ENCODE assay signal across 22 cellular contexts in the genomic region with DNA sequence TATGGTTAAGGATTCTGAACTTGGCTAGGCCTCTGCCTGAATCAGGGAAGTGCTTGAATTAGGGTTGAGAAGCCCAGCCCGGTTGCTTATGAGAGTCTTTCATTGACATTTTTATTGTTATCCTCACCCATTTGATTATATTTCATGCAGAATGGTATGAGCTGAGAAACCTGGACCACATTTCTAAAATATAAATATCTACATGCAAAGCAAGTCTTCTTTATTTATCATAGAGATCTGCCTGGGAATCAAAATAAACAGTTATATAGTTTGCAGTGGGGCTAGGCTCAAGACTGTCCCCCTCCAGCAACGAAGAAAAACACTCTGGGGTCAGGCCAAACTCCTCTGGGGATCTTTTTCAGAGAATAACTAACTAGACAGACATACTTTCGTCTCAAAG.
DNase-seq lines count a peak whose midpoint lies in the region; ATAC-seq and TF ChIP-seq lines count a peak whose summit lies in the region.
"Had no signal": no experiment of that assay in that cellular context is flagged by ENCODE, and none has a peak within 500 bp of the region (broad histone marks: within the 10 kb centered on the region; RNA-seq: fewer than 3 reads in every experiment).

No MANE protein-coding gene starts in this region.

- no peak for ATAC-seq in heart left ventricle
- no peak for ATAC-seq in activated naive CD8-positive, alpha-beta T cell treated with anti-CD3 and anti-CD28 coated beads, Interleukin-2, amount 50 U/mL, for 24 hours
- ATAC-seq: CD8-positive, alpha-beta T cell; GM12878 had no signal

- H3K36me3 Mint-ChIP-seq in HFFc6 (ENCODE audit: low read depth): no peaks in the 10 kb centered on the region; the same call in 1 of the 2 replicates
- no peaks in the 10 kb centered on the region for H3K36me3 Mint-ChIP-seq in activated naive CD8-positive, alpha-beta T cell treated with anti-CD3 and anti-CD28 coated beads, Interleukin-2, amount 50 U/mL, for 24 hours (ENCODE audit: low read depth)
- H3K36me3 Mint-ChIP-seq: CD4-positive, CD25-positive, alpha-beta regulatory T cell; CD8-positive, alpha-beta T cell had no signal

- DNase-seq in left ventricle myocardium inferior (no peak), heart left ventricle (no peak), astrocyte of the spinal cord (ENCODE audit: low read depth, low spot score) (peak; percentile 47), fibroblast of villous mesenchyme (ENCODE audit: low read depth) (peak; percentile 38), HFFc6 (no peak), NCI-H146 (lab: John Stamatoyannopoulos, UW) (no peak)
- DNase-seq in activated naive CD8-positive, alpha-beta T cell treated with anti-CD3 and anti-CD28 coated beads, Interleukin-2, amount 50 U/mL, for 24 hours: no peak
- DNase-seq: Caco-2; CD4-positive, CD25-positive, alpha-beta regulatory T cell; CD8-positive, alpha-beta T cell; DMS153; DND-41; EL; GDM1; GM23248; H7; HCEC 1CT had no signal

- H3K36me3 ChIP-seq in left ventricle myocardium inferior: no peaks in the 10 kb centered on the region
- H3K36me3 ChIP-seq in heart left ventricle: no peaks in the 10 kb centered on the region
- H3K36me3 ChIP-seq: BLaER1 had no signal

- no peak overlapping the region for H3K4me3 ChIP-seq in left ventricle myocardium inferior
- no peak overlapping the region for H3K4me3 ChIP-seq in heart left ventricle
- H3K4me3 ChIP-seq in astrocyte of the spinal cord (ENCODE audit: low read depth, low read length): no peak overlapping the region
- H3K4me3 ChIP-seq in fibroblast of villous mesenchyme (ENCODE audit: low read depth, low read length): no peak overlapping the region
- H3K4me3 ChIP-seq: BLaER1, GM12878, GM23248 had no signal

- intact Hi-C loops in left ventricle myocardium inferior (cut with micrococcal nuclease): no loop called here
- intact Hi-C loops in heart left ventricle (cut with DNase I): loop anchor here in 3 of 10 donors (5.0 to 10.0 kb wide), 3 partner anchors 187 to 910 kb away; no protein-coding TSS in a partner anchor

- H3K27me3 ChIP-seq in left ventricle myocardium inferior (ENCODE audit: low read depth): no peaks in the 10 kb centered on the region
- H3K27me3 ChIP-seq in heart left ventricle: no peaks in the 10 kb centered on the region
- H3K27me3 ChIP-seq: BLaER1 had no signal

- H3K4me1 Mint-ChIP-seq in HFFc6 (ENCODE audit: low read depth): peaks cover 30% of the 10 kb centered on the region; the same call in 1 of the 2 replicates
- H3K4me1 Mint-ChIP-seq in activated naive CD8-positive, alpha-beta T cell treated with anti-CD3 and anti-CD28 coated beads, Interleukin-2, amount 50 U/mL, for 24 hours: no peaks in the 10 kb centered on the region
- H3K4me1 Mint-ChIP-seq: B cell; CD4-positive, CD25-positive, alpha-beta regulatory T cell had no signal

- no peak for TF ChIP-seq POLR2A in heart left ventricle (IDR thresholded peaks at IDR 0.05)

- peak overlapping the region; percentile 59 for H3K27ac ChIP-seq in left ventricle myocardium inferior (replicated peaks)
- peak overlapping the region in 2 of 12 donors; percentile 21 to 40 for H3K27ac ChIP-seq in heart left ventricle
- H3K27ac ChIP-seq: 22Rv1, BLaER1, C4-2B, GM23248 had no signal

- no peak overlapping the region for H3K4me3 Mint-ChIP-seq in HFFc6
- H3K4me3 Mint-ChIP-seq in activated naive CD8-positive, alpha-beta T cell treated with anti-CD3 and anti-CD28 coated beads, Interleukin-2, amount 50 U/mL, for 24 hours: no peak overlapping the region
- H3K4me3 Mint-ChIP-seq: B cell; CD4-positive, CD25-positive, alpha-beta regulatory T cell; CD8-positive, alpha-beta T cell had no signal

- WGBS in heart left ventricle, 4 donors: 61 to 80% (median 68%) methylated on average over 3 of the region's 3 CpGs

- H3K27me3 Mint-ChIP-seq in HFFc6 (ENCODE audit: insufficient read depth): peaks cover 2% of the 10 kb centered on the region
- H3K27me3 Mint-ChIP-seq in activated naive CD8-positive, alpha-beta T cell treated with anti-CD3 and anti-CD28 coated beads, Interleukin-2, amount 50 U/mL, for 24 hours: peaks cover 8% of the 10 kb centered on the region
- H3K27me3 Mint-ChIP-seq: B cell had no signal

- in situ Hi-C loops in astrocyte of the spinal cord (cut with HindIII; ENCODE audit: low sequenced_read_pairs): no loop called here

- TF ChIP-seq CTCF in left ventricle myocardium inferior (IDR thresholded peaks at IDR 0.05; ENCODE audit: borderline replicate concordance): no peak
- TF ChIP-seq CTCF in heart left ventricle (IDR thresholded peaks at IDR 0.05): no peak
- no peak for TF ChIP-seq CTCF in astrocyte of the spinal cord (IDR thresholded peaks at IDR 0.05; ENCODE audit: low read depth, low read length)
- TF ChIP-seq CTCF in fibroblast of villous mesenchyme (IDR thresholded peaks at IDR 0.05; ENCODE audit: insufficient read depth, low read depth, low read length): no peak
- no peak for TF ChIP-seq CTCF in HFFc6 (IDR thresholded peaks at IDR 0.05)

- H3K9me3 ChIP-seq in left ventricle myocardium inferior (replicated peaks) (no peaks in the 10 kb centered on the region), heart left ventricle (no peaks in the 10 kb centered on the region)
- H3K9me3 ChIP-seq: BLaER1, Caco-2 had no signal

- no peaks in the 10 kb centered on the region for H3K4me1 ChIP-seq in left ventricle myocardium inferior
- H3K4me1 ChIP-seq in heart left ventricle: no peaks in the 10 kb centered on the region
- H3K4me1 ChIP-seq: Caco-2 had no signal

- H3K9me3 Mint-ChIP-seq in HFFc6: no peaks in the 10 kb centered on the region
- no peaks in the 10 kb centered on the region for H3K9me3 Mint-ChIP-seq in activated naive CD8-positive, alpha-beta T cell treated with anti-CD3 and anti-CD28 coated beads, Interleukin-2, amount 50 U/mL, for 24 hours
- H3K9me3 Mint-ChIP-seq: CD8-positive, alpha-beta T cell had no signal

- no peak overlapping the region for H3K27ac Mint-ChIP-seq in HFFc6
- no peak overlapping the region for H3K27ac Mint-ChIP-seq in activated naive CD8-positive, alpha-beta T cell treated with anti-CD3 and anti-CD28 coated beads, Interleukin-2, amount 50 U/mL, for 24 hours
- H3K27ac Mint-ChIP-seq: B cell; CD4-positive, CD25-positive, alpha-beta regulatory T cell; CD8-positive, alpha-beta T cell had no signal

Comparison
In these comparisons a context has a peak if more than half of its experiments do, and no peak if none do; other contexts are left out.
1. DNase-seq: peak in astrocyte of the spinal cord (single experiment) and fibroblast of villous mesenchyme (single experiment); none in left ventricle myocardium inferior (single experiment), heart left ventricle (0 of 5), HFFc6 (single experiment), activated naive CD8-positive, alpha-beta T cell treated with anti-CD3 and anti-CD28 coated beads, Interleukin-2, amount 50 U/mL, for 24 hours (single experiment) and NCI-H146 (single experiment).